In genomic region chr6:121925024-121925423, GRCh38 we compare ENCODE assay signal across 26 cellular contexts.
DNase-seq lines count a peak whose midpoint lies in the region; ATAC-seq and TF ChIP-seq lines count a peak whose summit lies in the region.
"Had no signal": no experiment of that assay in that cellular context is flagged by ENCODE, and none has a peak within 500 bp of the region (broad histone marks: within the 10 kb centered on the region; RNA-seq: fewer than 3 reads in every experiment).

No MANE protein-coding gene starts in this region.

- H3K4me1 ChIP-seq in neural progenitor cell = peaks cover 11% of the 10 kb centered on the region
- H3K4me1 ChIP-seq: BE2C, suprapubic skin, upper lobe of left lung had no signal

- H3K4me1 Mint-ChIP-seq in neural progenitor cell = peaks cover 9% of the 10 kb centered on the region
- H3K4me1 Mint-ChIP-seq: natural killer cell had no signal

- no peaks in the 10 kb centered on the region for H3K36me3 ChIP-seq in neural progenitor cell
- H3K36me3 ChIP-seq: BE2C, esophagus muscularis mucosa, suprapubic skin, upper lobe of left lung had no signal

- no peaks in the 10 kb centered on the region for H3K9me3 ChIP-seq in neural progenitor cell (ENCODE audit: low read depth)
- H3K9me3 ChIP-seq: BE2C, esophagus muscularis mucosa, mucosa of descending colon, suprapubic skin, upper lobe of left lung had no signal

- H3K9me3 Mint-ChIP-seq in neural progenitor cell = peaks cover 3% of the 10 kb centered on the region
- H3K9me3 Mint-ChIP-seq: activated CD4-positive, alpha-beta memory T cell treated with anti-CD3 and anti-CD28 coated beads for 36 hours; CD8-positive, alpha-beta T cell; T-helper 1 cell treated with Interleukin-12 subunit alpha and Interleukin-12 subunit beta and Interleukin-4 antibody, amounts not matched to agents 30 μg/mL and 1 μg/mL, for 36 hours had no signal

- no peak overlapping the region for H3K4me3 Mint-ChIP-seq in neural progenitor cell
- H3K4me3 Mint-ChIP-seq: activated CD4-positive, alpha-beta memory T cell treated with anti-CD3 and anti-CD28 coated beads for 36 hours; CD8-positive, alpha-beta T cell; H9; natural killer cell; T-helper 1 cell treated with Interleukin-12 subunit alpha and Interleukin-12 subunit beta and Interleukin-4 antibody, amounts not matched to agents 30 μg/mL and 1 μg/mL, for 36 hours had no signal

- no peak overlapping the region for H3K27ac ChIP-seq in neural progenitor cell
- H3K27ac ChIP-seq: suprapubic skin, upper lobe of left lung had no signal

- H3K36me3 Mint-ChIP-seq in neural progenitor cell = no peaks in the 10 kb centered on the region
- H3K36me3 Mint-ChIP-seq: activated CD4-positive, alpha-beta memory T cell treated with anti-CD3 and anti-CD28 coated beads for 36 hours; CD8-positive, alpha-beta T cell; natural killer cell had no signal

- in situ Hi-C loops in astrocyte of the spinal cord (cut with HindIII; ENCODE audit: low sequenced_read_pairs) = no loop called here
- in situ Hi-C loops in KBM-7 (cut with MboI; ENCODE audit: low pct_unique_long_range_greater_than_20kb, low sequenced_read_pairs) = no loop called here

- H3F3A ChIP-seq in neural progenitor cell (ENCODE audit: low read depth) = no peaks in the 10 kb centered on the region

- H3K4me2 ChIP-seq in neural progenitor cell = no peak overlapping the region

- H4K20me1 ChIP-seq in neural progenitor cell (ENCODE audit: low read depth) = no peaks in the 10 kb centered on the region

- peak overlapping the region; percentile 78 for H2AFZ ChIP-seq in neural progenitor cell (replicated peaks)

- H3K4me3 ChIP-seq in astrocyte of the spinal cord (ENCODE audit: low read depth, low read length) = no peak overlapping the region
- H3K4me3 ChIP-seq in neural progenitor cell = no peak overlapping the region
- H3K4me3 ChIP-seq: esophagus muscularis mucosa, mucosa of descending colon, suprapubic skin, upper lobe of left lung had no signal

- H3K79me2 ChIP-seq in neural progenitor cell (ENCODE audit: low read depth) = no peaks in the 10 kb centered on the region

- no peak overlapping the region for H3K27ac Mint-ChIP-seq in neural progenitor cell
- H3K27ac Mint-ChIP-seq: activated CD4-positive, alpha-beta memory T cell treated with anti-CD3 and anti-CD28 coated beads for 36 hours; CD8-positive, alpha-beta T cell; H9; natural killer cell; T-helper 1 cell treated with Interleukin-12 subunit alpha and Interleukin-12 subunit beta and Interleukin-4 antibody, amounts not matched to agents 30 μg/mL and 1 μg/mL, for 36 hours had no signal

- no peaks in the 10 kb centered on the region for H3K27me3 ChIP-seq in neural progenitor cell
- H3K27me3 ChIP-seq: BE2C, esophagus muscularis mucosa, suprapubic skin, upper lobe of left lung had no signal

- H3K27me3 Mint-ChIP-seq in neural progenitor cell (ENCODE audit: insufficient read depth, low read depth) = no peaks in the 10 kb centered on the region
- H3K27me3 Mint-ChIP-seq: activated CD4-positive, alpha-beta memory T cell treated with anti-CD3 and anti-CD28 coated beads for 36 hours had no signal

- TF ChIP-seq CTCF in astrocyte of the spinal cord (IDR thresholded peaks at IDR 0.05; ENCODE audit: low read depth, low read length) = no peak
- no peak for TF ChIP-seq CTCF in neural progenitor cell (IDR thresholded peaks at IDR 0.05)

- DNase-seq in ELR (ENCODE audit: low read depth) (peak; percentile 1), NCI-H510A treated with DMSO at 0.1 percent for 48 hours (lab: John Stamatoyannopoulos, UW) (peak; percentile 32), astrocyte of the spinal cord (ENCODE audit: low read depth, low spot score) (peak; percentile 44), neural progenitor cell (ENCODE audit: low spot score) (no peak), KBM-7 (no peak), KG1 (lab: John Stamatoyannopoulos, UW) (no peak)
- DNase-seq: activated CD4-positive, alpha-beta memory T cell treated with anti-CD3 and anti-CD28 coated beads for 36 hours; activated naive CD4-positive, alpha-beta T cell treated with anti-CD3 and anti-CD28 coated beads, Interleukin-2, amount 50 U/mL, for 16 hours; BE2C; CD8-positive, alpha-beta T cell; H9; kidney glomerular epithelial cell; mucosa of descending colon; natural killer cell; NCI-H1694; occipital lobe; OCI-M1; stimulated activated CD4-positive, alpha-beta T cell treated with anti-CD3 and anti-CD28 coated beads, Interleukin-15, amount 100 ng/mL, for 24 hours; stimulated activated CD4-positive, alpha-beta T cell treated with anti-CD3 and anti-CD28 coated beads, Interleukin-4, amount 100 ng/mL, for 4 hours; upper lobe of left lung had no signal

- no peak overlapping the region for H3K9ac ChIP-seq in neural progenitor cell

- ATAC-seq in HG02938 (IDR thresholded peaks at IDR 0.05; ENCODE audit: unreplicated experiment) = no peak
- no peak for ATAC-seq in HG03045 (IDR thresholded peaks at IDR 0.05; ENCODE audit: unreplicated experiment)
- ATAC-seq: activated CD4-positive, CD25-positive, alpha-beta regulatory T cell treated with anti-CD3 and anti-CD28 coated beads, Interleukin-2, amount 50 U/mL, for 24 hours; CD8-positive, alpha-beta T cell; mucosa of descending colon; natural killer cell had no signal

Comparison
In these comparisons a context has a peak if more than half of its experiments do, and no peak if none do; other contexts are left out.
1. DNase-seq: peak in ELR (single experiment), NCI-H510A treated with DMSO at 0.1 percent for 48 hours (single experiment) and astrocyte of the spinal cord (single experiment); none in neural progenitor cell (single experiment), KBM-7 (single experiment) and KG1 (single experiment).